1 cellular context compared by ENCODE assay signal in genomic region chr2:96552284-96553175, GRCh38.
TF ChIP-seq lines count a peak whose summit lies in the region.

No MANE protein-coding gene starts in this region.

TF ChIP-seq in GM12878, 131 proteins besides CTCF, POLR2A, EP300 and RAD21:
- peak; percentile 25; the same call in 1 of the 2 replicates for TF ChIP-seq POLR2AphosphoS5 (IDR thresholded peaks at IDR 0.05; ENCODE audit: low read length)
- TF ChIP-seq ZNF592 (IDR thresholded peaks at IDR 0.05) = no peak
- no peak for TF ChIP-seq CREB1 (IDR thresholded peaks at IDR 0.05; ENCODE audit: low read depth)
- no peak for TF ChIP-seq USF2 (IDR thresholded peaks at IDR 0.05; ENCODE audit: borderline replicate concordance, low read depth, low read length)
- TF ChIP-seq ATF7 (IDR thresholded peaks at IDR 0.05; ENCODE audit: low read depth) = no peak
- TF ChIP-seq MYC (IDR thresholded peaks at IDR 0.05; ENCODE audit: insufficient read depth, insufficient read length, insufficient replicate concordance, low read length, severe bottlenecking) = no peak
